ENCODE assay signal across 1 cellular context in the genomic region with DNA sequence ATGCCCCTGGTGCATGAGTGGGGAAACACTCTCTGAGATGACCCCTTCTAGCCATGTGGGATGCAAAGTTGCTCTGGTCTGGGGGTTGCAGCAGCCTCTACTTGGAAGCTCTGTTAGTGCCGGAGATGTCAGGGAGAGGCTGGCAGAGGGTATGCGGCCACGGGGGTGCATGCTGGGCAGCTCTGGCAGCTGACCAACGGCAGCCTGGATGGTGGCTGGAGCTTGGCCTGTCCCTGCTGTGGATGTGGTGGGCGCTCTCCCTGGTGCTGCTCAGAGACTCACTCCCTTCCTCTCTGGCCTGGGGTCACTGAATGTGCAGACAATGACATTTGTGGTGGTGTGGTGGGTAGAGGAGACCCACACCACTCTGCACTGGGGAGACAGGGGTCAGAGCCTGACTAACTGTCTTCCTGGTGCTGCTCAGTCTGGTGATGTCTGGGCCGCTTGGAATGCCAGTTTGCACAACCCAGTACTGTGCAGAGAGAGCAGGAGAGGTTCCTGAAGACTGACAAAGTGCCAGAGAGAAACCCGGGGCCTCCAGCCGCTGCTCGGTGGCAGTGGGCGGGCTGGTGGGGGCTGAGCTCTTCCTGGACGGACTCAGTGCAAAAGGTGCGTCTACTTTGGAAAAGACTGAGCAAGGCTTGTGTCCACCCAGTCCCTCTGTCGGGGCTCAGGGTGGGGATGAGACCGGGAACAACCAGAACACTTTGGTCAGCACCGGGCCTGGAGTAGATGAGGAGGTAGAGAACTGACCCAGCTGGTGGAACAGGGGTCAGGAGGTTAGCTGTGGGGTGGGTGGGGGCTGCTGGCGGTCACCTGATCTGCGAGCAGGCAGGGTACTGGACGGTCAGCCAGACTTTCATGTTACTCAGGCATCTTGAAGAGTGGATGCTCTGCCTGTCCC.
TF ChIP-seq lines count a peak whose summit lies in the region.

No MANE protein-coding gene starts in this region.

TF ChIP-seq in A549, 52 proteins besides CTCF, POLR2A, EP300 and RAD21:
- TF ChIP-seq, protein P1, sequence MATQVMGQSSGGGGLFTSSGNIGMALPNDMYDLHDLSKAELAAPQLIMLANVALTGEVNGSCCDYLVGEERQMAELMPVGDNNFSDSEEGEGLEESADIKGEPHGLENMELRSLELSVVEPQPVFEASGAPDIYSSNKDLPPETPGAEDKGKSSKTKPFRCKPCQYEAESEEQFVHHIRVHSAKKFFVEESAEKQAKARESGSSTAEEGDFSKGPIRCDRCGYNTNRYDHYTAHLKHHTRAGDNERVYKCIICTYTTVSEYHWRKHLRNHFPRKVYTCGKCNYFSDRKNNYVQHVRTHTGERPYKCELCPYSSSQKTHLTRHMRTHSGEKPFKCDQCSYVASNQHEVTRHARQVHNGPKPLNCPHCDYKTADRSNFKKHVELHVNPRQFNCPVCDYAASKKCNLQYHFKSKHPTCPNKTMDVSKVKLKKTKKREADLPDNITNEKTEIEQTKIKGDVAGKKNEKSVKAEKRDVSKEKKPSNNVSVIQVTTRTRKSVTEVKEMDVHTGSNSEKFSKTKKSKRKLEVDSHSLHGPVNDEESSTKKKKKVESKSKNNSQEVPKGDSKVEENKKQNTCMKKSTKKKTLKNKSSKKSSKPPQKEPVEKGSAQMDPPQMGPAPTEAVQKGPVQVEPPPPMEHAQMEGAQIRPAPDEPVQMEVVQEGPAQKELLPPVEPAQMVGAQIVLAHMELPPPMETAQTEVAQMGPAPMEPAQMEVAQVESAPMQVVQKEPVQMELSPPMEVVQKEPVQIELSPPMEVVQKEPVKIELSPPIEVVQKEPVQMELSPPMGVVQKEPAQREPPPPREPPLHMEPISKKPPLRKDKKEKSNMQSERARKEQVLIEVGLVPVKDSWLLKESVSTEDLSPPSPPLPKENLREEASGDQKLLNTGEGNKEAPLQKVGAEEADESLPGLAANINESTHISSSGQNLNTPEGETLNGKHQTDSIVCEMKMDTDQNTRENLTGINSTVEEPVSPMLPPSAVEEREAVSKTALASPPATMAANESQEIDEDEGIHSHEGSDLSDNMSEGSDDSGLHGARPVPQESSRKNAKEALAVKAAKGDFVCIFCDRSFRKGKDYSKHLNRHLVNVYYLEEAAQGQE (IDR thresholded peaks at IDR 0.05) = peak; percentile 44; the same call in 1 of the 2 replicates
- no peak for TF ChIP-seq JUN (IDR thresholded peaks at IDR 0.05)
- no peak for TF ChIP-seq BHLHE40 (IDR thresholded peaks at IDR 0.05; ENCODE audit: low read depth, low read length)
